Comparison of ENCODE assay signal across 1 cellular context in the genomic region with DNA sequence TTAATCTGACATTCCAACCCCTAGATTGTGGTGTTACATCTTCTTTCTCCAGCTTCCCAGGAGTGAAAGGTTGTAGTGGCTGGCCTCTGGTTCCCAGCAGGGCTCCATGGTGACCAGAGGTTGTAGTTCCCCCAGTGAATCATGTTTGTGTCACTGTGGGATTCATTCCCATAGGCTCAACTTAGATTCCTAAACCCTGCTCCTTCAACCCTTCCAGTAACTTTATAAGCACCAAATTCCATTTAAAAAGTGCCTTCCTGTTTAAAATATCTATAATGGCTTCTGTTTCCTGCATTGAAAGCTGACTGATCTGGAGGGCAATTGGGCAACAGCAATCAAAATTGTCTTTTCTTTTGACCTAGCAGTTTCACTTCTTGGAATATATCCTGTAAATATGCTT.
TF ChIP-seq lines count a peak whose summit lies in the region.

No MANE protein-coding gene starts in this region.

TF ChIP-seq in WTC11, 78 proteins besides CTCF, POLR2A, EP300 and RAD21:
- TF ChIP-seq, protein P1, sequence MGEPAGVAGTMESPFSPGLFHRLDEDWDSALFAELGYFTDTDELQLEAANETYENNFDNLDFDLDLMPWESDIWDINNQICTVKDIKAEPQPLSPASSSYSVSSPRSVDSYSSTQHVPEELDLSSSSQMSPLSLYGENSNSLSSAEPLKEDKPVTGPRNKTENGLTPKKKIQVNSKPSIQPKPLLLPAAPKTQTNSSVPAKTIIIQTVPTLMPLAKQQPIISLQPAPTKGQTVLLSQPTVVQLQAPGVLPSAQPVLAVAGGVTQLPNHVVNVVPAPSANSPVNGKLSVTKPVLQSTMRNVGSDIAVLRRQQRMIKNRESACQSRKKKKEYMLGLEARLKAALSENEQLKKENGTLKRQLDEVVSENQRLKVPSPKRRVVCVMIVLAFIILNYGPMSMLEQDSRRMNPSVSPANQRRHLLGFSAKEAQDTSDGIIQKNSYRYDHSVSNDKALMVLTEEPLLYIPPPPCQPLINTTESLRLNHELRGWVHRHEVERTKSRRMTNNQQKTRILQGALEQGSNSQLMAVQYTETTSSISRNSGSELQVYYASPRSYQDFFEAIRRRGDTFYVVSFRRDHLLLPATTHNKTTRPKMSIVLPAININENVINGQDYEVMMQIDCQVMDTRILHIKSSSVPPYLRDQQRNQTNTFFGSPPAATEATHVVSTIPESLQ (CRISPR knock-in tag; IDR thresholded peaks at IDR 0.05): no peak
- TF ChIP-seq KAT7 (CRISPR knock-in tag; IDR thresholded peaks at IDR 0.05; ENCODE audit: borderline replicate concordance) (no peak), OVOL2 (CRISPR knock-in tag; IDR thresholded peaks at IDR 0.05; ENCODE audit: borderline replicate concordance) (no peak), ZNF416 (CRISPR knock-in tag; IDR thresholded peaks at IDR 0.05) (no peak)
- TF ChIP-seq, protein P2, sequence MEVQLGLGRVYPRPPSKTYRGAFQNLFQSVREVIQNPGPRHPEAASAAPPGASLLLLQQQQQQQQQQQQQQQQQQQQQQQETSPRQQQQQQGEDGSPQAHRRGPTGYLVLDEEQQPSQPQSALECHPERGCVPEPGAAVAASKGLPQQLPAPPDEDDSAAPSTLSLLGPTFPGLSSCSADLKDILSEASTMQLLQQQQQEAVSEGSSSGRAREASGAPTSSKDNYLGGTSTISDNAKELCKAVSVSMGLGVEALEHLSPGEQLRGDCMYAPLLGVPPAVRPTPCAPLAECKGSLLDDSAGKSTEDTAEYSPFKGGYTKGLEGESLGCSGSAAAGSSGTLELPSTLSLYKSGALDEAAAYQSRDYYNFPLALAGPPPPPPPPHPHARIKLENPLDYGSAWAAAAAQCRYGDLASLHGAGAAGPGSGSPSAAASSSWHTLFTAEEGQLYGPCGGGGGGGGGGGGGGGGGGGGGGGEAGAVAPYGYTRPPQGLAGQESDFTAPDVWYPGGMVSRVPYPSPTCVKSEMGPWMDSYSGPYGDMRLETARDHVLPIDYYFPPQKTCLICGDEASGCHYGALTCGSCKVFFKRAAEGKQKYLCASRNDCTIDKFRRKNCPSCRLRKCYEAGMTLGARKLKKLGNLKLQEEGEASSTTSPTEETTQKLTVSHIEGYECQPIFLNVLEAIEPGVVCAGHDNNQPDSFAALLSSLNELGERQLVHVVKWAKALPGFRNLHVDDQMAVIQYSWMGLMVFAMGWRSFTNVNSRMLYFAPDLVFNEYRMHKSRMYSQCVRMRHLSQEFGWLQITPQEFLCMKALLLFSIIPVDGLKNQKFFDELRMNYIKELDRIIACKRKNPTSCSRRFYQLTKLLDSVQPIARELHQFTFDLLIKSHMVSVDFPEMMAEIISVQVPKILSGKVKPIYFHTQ (CRISPR knock-in tag; IDR thresholded peaks at IDR 0.05): no peak
- TF ChIP-seq, protein P3, sequence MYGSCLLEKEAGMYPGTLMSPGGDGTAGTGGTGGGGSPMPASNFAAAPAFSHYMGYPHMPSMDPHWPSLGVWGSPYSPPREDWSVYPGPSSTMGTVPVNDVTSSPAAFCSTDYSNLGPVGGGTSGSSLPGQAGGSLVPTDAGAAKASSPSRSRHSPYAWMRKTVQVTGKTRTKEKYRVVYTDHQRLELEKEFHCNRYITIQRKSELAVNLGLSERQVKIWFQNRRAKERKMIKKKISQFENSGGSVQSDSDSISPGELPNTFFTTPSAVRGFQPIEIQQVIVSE (CRISPR knock-in tag; IDR thresholded peaks at IDR 0.05; ENCODE audit: borderline replicate concordance): no peak
- TF ChIP-seq, protein P4, sequence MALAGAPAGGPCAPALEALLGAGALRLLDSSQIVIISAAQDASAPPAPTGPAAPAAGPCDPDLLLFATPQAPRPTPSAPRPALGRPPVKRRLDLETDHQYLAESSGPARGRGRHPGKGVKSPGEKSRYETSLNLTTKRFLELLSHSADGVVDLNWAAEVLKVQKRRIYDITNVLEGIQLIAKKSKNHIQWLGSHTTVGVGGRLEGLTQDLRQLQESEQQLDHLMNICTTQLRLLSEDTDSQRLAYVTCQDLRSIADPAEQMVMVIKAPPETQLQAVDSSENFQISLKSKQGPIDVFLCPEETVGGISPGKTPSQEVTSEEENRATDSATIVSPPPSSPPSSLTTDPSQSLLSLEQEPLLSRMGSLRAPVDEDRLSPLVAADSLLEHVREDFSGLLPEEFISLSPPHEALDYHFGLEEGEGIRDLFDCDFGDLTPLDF (CRISPR knock-in tag; IDR thresholded peaks at IDR 0.05): no peak
- TF ChIP-seq, protein P5, sequence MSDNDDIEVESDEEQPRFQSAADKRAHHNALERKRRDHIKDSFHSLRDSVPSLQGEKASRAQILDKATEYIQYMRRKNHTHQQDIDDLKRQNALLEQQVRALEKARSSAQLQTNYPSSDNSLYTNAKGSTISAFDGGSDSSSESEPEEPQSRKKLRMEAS (CRISPR knock-in tag; IDR thresholded peaks at IDR 0.05): no peak
